In the genomic region with DNA sequence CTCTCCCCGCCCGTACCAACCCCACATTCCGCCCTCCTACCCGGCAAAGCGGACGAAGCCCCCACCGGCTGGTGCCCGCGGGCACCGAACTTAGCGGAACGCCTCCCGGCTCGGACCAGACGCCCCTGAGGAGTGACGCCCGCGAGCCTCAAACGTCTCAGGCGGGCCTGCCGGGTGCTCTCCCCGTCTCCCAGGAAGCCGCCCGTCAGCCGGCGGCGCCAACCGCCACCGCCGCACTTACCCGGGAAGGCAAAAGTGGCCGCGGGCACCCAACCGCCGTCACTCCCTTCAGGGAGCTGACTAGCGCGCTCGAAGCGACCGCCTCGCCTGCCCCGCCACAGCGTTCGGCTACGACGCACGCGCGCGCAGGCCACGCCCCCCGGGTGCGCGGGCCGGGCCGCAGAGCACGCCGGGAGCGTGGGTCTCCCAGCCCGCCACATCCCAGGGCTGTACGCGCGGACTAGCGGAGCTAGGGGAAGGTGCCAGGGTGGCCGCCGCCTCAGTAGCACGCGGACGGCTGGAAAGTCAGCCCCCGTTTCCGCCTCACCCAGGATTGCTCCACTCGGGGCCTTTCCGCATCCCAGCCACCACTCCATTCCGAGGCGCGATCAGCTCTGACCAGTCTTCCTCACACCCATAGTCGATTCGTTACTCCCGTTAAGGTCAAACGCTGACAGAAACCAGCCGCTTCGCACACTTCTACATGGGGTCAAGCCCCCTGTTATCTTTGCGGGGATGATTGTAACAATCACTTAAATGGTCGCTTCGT, we compare ENCODE assay signal across 8 cellular contexts. TPM values are rescaled to one million over a fixed set of nuclear protein-coding genes. Genes with fewer than 3 reads are reported as not detected.
DNase-seq lines count a peak whose midpoint lies in the region; ATAC-seq and TF ChIP-seq lines count a peak whose summit lies in the region.

A gene (minus strand): TSS at position 346 of the 769 bp plus-strand sequence. CDS start 3,760 bp downstream, outside the sequence.

- intact Hi-C loops in stomach (cut with DNase I; ENCODE audit: low total_unique reads): no loop called here

- peak within 1 kb of the TSS; percentile 95 for H3K4me2 ChIP-seq in GM23338
- peak within 1 kb of the TSS; percentile 93 for H3K4me2 ChIP-seq in Karpas-422 (ENCODE audit: low read depth, low read length, poor library complexity, severe bottlenecking)
- peak within 1 kb of the TSS; percentile 36 for H3K4me2 ChIP-seq in neural cell (ENCODE audit: low read length)

- peaks cover 30% of the 10 kb centered on the region for H3K27me3 ChIP-seq in GM23338 (ENCODE audit: insufficient read depth)
- H3K27me3 ChIP-seq in Karpas-422 (ENCODE audit: low read length): no peaks in the 10 kb centered on the region
- no peaks in the 10 kb centered on the region for H3K27me3 ChIP-seq in neural cell (ENCODE audit: insufficient read depth, low read depth, low read length)
- no peaks in the 10 kb centered on the region for H3K27me3 ChIP-seq in stomach

- TF ChIP-seq CTCF in GM23338 (conservative IDR thresholded peaks at IDR 0.05; ENCODE audit: low read depth in 2 of 2) (no peak), neural cell (IDR thresholded peaks at IDR 0.05; ENCODE audit: poor library complexity, severe bottlenecking) (no peak), stomach (IDR thresholded peaks at IDR 0.05) (no peak)

- H3K9ac ChIP-seq in Karpas-422 (ENCODE audit: low read length) (peak within 1 kb of the TSS; percentile 84), neural cell (ENCODE audit: low read length) (peak within 1 kb of the TSS; percentile 60)

- peaks cover 19% of the 10 kb centered on the region for H3K27me3 Mint-ChIP-seq in GM23338 (ENCODE audit: insufficient read depth, low read depth, poor library complexity)

- ATAC-seq in GM23338: peak; percentile 92

- H3K36me3 Mint-ChIP-seq in GM23338 (ENCODE audit: low read depth): peaks cover 6% of the 10 kb centered on the region

- no peaks in the 10 kb centered on the region for H3K9me3 ChIP-seq in Karpas-422 (ENCODE audit: low read length)
- H3K9me3 ChIP-seq in neural cell (ENCODE audit: low read length): no peaks in the 10 kb centered on the region
- no peaks in the 10 kb centered on the region for H3K9me3 ChIP-seq in stomach

- DNase-seq in ELF-1 (ENCODE audit: low read depth, low spot score) (peak; percentile 87), GM23338 (ENCODE audit: low spot score) (peak; percentile 82), Karpas-422 (peak; percentile 94), SIG-M5 (lab: John Stamatoyannopoulos, UW) (peak; percentile 9), activated gamma-delta T cell (lab: John Stamatoyannopoulos, UW) (peak; percentile 84), fibroblast of the conjunctiva (ENCODE audit: low read depth) (peak; percentile 61), stomach (peak; percentile 87)

- H4K20me1 ChIP-seq in GM23338 (replicated peaks; ENCODE audit: insufficient read depth) (no peaks in the 10 kb centered on the region; the same call in 1 of the 2 replicates), Karpas-422 (ENCODE audit: insufficient read depth, low read depth, low read length) (no peaks in the 10 kb centered on the region), neural cell (ENCODE audit: insufficient read depth) (no peaks in the 10 kb centered on the region)

- H3K27ac ChIP-seq in GM23338 (ENCODE audit: low read depth) (no peak within 1 kb of the TSS), Karpas-422 (ENCODE audit: low read length) (no peak within 1 kb of the TSS), neural cell (ENCODE audit: low read length) (peak within 1 kb of the TSS; percentile 7), stomach (peak within 1 kb of the TSS; percentile 63 to 92 (median 81))

- no peaks in the 10 kb centered on the region for H3K9me2 ChIP-seq in GM23338 (ENCODE audit: insufficient read depth)
- no peaks in the 10 kb centered on the region for H3K9me2 ChIP-seq in Karpas-422 (replicated peaks; ENCODE audit: insufficient read depth, low read length)
- H3K9me2 ChIP-seq in neural cell (ENCODE audit: insufficient read depth, low read length): no peaks in the 10 kb centered on the region

- WGBS in stomach, 5 donors: 1 to 4% (median 2%) methylated on average over 24 to 85 of the region's 85 CpGs

- H3K4me3 Mint-ChIP-seq in GM23338: peak within 1 kb of the TSS; percentile 87

- no peaks in the 10 kb centered on the region for H3K36me3 ChIP-seq in GM23338 (ENCODE audit: insufficient read depth)
- no peaks in the 10 kb centered on the region for H3K36me3 ChIP-seq in Karpas-422 (ENCODE audit: insufficient read depth, low read length)
- H3K36me3 ChIP-seq in neural cell (ENCODE audit: insufficient read depth, low read length): no peaks in the 10 kb centered on the region
- no peaks in the 10 kb centered on the region for H3K36me3 ChIP-seq in stomach

- H3K4me1 ChIP-seq in GM23338 (ENCODE audit: insufficient read depth) (no peaks in the 10 kb centered on the region; the same call in 1 of the 2 replicates), Karpas-422 (ENCODE audit: low read length) (peaks cover 36% of the 10 kb centered on the region), stomach (peaks cover 5 to 22% (median 14%) of the 10 kb centered on the region in 4 donors)

- H3F3A ChIP-seq in GM23338 (replicated peaks; ENCODE audit: low read depth) (no peaks in the 10 kb centered on the region), neural cell (ENCODE audit: insufficient read depth, low read length, poor library complexity, severe bottlenecking) (no peaks in the 10 kb centered on the region)

- peak in 1 of 4 donors; percentile 67 for TF ChIP-seq POLR2A in stomach (IDR thresholded peaks at IDR 0.05)

- H3K4me3 ChIP-seq in GM23338 (peak within 1 kb of the TSS; percentile 81), Karpas-422 (ENCODE audit: low read length) (peak within 1 kb of the TSS; percentile 98), neural cell (ENCODE audit: low read length) (peak within 1 kb of the TSS; percentile 90), stomach (peak within 1 kb of the TSS; percentile 77 to 87 (median 82))

- H3K79me2 ChIP-seq in GM23338 (replicated peaks; ENCODE audit: insufficient read depth) (no peaks in the 10 kb centered on the region), Karpas-422 (ENCODE audit: low read length) (peaks cover 32% of the 10 kb centered on the region), neural cell (replicated peaks; ENCODE audit: insufficient read depth, low read length) (no peaks in the 10 kb centered on the region)

- no peaks in the 10 kb centered on the region; the same call in 2 of the 3 replicates for H3K9me3 Mint-ChIP-seq in GM23338

- H3K27ac Mint-ChIP-seq in GM23338: no peak within 1 kb of the TSS

- H3K4me1 Mint-ChIP-seq in GM23338: peaks cover 14% of the 10 kb centered on the region

- H2AFZ ChIP-seq in GM23338 (peak within 1 kb of the TSS; percentile 96), Karpas-422 (ENCODE audit: low read length) (peak within 1 kb of the TSS; percentile 91), neural cell (ENCODE audit: low read depth, low read length) (peak within 1 kb of the TSS; percentile 80)

- TF ChIP-seq RAD21 in neural cell (conservative IDR thresholded peaks at IDR 0.05): peak; percentile 29

- TF ChIP-seq EP300 in neural cell (conservative IDR thresholded peaks at IDR 0.05; ENCODE audit: poor library complexity, severe bottlenecking): no peak
- TF ChIP-seq EP300 in stomach (IDR thresholded peaks at IDR 0.05): no peak

TF ChIP-seq in GM23338, 12 proteins besides CTCF, POLR2A, EP300 and RAD21 (continues in another document):
- TF ChIP-seq NANOG (IDR thresholded peaks at IDR 0.05; ENCODE audit: borderline replicate concordance) (no peak), POLR2AphosphoS5 (IDR thresholded peaks at IDR 0.05; ENCODE audit: low read depth) (peak; percentile 94), CREB1 (CRISPR knock-in tag; IDR thresholded peaks at IDR 0.05; ENCODE audit: low read depth) (0 out of 2 replicates have a peak, but pooled peaks have one; percentile 40)
- TF ChIP-seq, protein P1, sequence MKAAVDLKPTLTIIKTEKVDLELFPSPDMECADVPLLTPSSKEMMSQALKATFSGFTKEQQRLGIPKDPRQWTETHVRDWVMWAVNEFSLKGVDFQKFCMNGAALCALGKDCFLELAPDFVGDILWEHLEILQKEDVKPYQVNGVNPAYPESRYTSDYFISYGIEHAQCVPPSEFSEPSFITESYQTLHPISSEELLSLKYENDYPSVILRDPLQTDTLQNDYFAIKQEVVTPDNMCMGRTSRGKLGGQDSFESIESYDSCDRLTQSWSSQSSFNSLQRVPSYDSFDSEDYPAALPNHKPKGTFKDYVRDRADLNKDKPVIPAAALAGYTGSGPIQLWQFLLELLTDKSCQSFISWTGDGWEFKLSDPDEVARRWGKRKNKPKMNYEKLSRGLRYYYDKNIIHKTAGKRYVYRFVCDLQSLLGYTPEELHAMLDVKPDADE (IDR thresholded peaks at IDR 0.05): 0 out of 2 replicates have a peak, but pooled peaks have one; percentile 0

TF ChIP-seq in neural cell, 6 proteins besides CTCF, POLR2A, EP300 and RAD21 (continues in another document):
- TF ChIP-seq EZH2 (IDR thresholded peaks at IDR 0.05; ENCODE audit: borderline replicate concordance, insufficient read depth, low read length, poor library complexity, severe bottlenecking): no peak
- TF ChIP-seq MXI1 (conservative IDR thresholded peaks at IDR 0.05; ENCODE audit: poor library complexity, severe bottlenecking): peak; percentile 66
- TF ChIP-seq TAF1 (IDR thresholded peaks at IDR 0.05; ENCODE audit: low read depth): no peak

RNA-seq across cellular contexts. Expression of the gene that starts here (rescaled TPM):
- 6.3 and 10.5 TPM in 2 replicates for total RNA-seq in GM23338 (2014; rRNA removed; shearing (Covaris generic))
- polyA plus RNA-seq in GM23338 (2016; fragmentation: Nextera tagmentation; extraction: Ambion mirVana): 28.2 and 30.3 TPM in 2 replicates
- total RNA-seq in Karpas-422 (2014; rRNA removed; shearing (Covaris generic); ENCODE audit: low replicate concordance): 10.7 and 25.6 TPM in 2 replicates
- 16.4 and 29.9 TPM in 2 replicates for polyA plus RNA-seq in neural cell
- polyA minus RNA-seq in neural cell: 11.0 and 13.5 TPM in 2 replicates
- total RNA-seq in stomach: 10 to 100 TPM in 3 of 5 donors, 1 to 10 TPM in 1, not detected in 1; 8.9 to 50.7 (median 11.9) TPM
- polyA plus RNA-seq in stomach: 10 to 100 TPM in 2 of 3 donors, 1 to 10 TPM in 1; 8.6 to 12.2 (median 10.4) TPM

Comparison
In these comparisons a context has a peak if more than half of its experiments do, and no peak if none do; other contexts are left out.
1. DNase-seq: peak in every context shown above with its lines; median percentile 94 in Karpas-422; 87 in ELF-1; 87 in stomach; 84 in activated gamma-delta T cell; 82 in GM23338; 61 in fibroblast of the conjunctiva; 9 in SIG-M5.
2. H3K27ac ChIP-seq: peak in neural cell (single experiment) and stomach (5 of 5); none in GM23338 (single experiment) and Karpas-422 (single experiment).
3. H3K4me2 ChIP-seq: peak in every context shown above with its lines; median percentile 95 in GM23338; 93 in Karpas-422; 36 in neural cell.
4. Peak in every context shown above with its lines, with median percentiles within 50 percentile points of each other: H2AFZ ChIP-seq and H3K4me3 ChIP-seq.